ENCODE assay signal across 1 cellular context in the genomic region with DNA sequence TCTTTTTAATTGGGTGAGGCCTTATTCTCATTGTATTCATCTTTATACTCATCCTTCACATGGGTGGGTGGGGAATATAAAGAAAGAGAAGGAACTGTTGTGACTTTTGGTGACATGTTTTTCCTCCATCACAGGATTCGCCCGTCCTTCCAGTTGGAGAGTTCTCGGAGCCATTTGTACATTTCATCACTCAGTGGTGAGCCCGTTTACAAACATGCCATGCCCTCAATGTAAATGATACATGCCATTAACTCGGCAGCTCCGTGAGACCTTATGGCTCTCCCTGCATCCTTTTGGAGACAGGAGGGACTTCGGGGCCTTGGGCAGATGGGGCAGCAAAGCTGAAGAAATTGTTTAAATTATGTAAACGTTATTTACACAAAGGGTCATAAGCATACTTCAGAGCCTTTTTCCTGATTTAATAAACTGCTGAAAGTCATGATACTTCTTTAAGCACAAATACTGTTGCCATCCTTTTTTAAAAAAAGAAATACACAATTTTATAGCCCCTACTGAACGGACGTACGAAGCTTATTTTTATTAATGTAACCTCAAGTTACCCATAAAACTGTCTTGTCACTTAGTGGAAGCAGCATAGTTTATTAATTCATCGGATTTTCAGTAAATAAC.
TF ChIP-seq lines count a peak whose summit lies in the region.

No MANE protein-coding gene starts in this region.

TF ChIP-seq in HEK293, 187 proteins besides CTCF, POLR2A, EP300 and RAD21 (continued from another document):
- TF ChIP-seq, protein P1, sequence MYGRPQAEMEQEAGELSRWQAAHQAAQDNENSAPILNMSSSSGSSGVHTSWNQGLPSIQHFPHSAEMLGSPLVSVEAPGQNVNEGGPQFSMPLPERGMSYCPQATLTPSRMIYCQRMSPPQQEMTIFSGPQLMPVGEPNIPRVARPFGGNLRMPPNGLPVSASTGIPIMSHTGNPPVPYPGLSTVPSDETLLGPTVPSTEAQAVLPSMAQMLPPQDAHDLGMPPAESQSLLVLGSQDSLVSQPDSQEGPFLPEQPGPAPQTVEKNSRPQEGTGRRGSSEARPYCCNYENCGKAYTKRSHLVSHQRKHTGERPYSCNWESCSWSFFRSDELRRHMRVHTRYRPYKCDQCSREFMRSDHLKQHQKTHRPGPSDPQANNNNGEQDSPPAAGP (tag by site-specific recombination; IDR thresholded peaks at IDR 0.05) = peak; percentile 92
- no peak for TF ChIP-seq KLF7 (tag by site-specific recombination; IDR thresholded peaks at IDR 0.05; ENCODE audit: borderline replicate concordance)
- no peak for TF ChIP-seq KLF16 (tag by site-specific recombination; IDR thresholded peaks at IDR 0.05)
- TF ChIP-seq ZBTB17 (tag by site-specific recombination; IDR thresholded peaks at IDR 0.05) = peak; percentile 51
- TF ChIP-seq, protein P2, sequence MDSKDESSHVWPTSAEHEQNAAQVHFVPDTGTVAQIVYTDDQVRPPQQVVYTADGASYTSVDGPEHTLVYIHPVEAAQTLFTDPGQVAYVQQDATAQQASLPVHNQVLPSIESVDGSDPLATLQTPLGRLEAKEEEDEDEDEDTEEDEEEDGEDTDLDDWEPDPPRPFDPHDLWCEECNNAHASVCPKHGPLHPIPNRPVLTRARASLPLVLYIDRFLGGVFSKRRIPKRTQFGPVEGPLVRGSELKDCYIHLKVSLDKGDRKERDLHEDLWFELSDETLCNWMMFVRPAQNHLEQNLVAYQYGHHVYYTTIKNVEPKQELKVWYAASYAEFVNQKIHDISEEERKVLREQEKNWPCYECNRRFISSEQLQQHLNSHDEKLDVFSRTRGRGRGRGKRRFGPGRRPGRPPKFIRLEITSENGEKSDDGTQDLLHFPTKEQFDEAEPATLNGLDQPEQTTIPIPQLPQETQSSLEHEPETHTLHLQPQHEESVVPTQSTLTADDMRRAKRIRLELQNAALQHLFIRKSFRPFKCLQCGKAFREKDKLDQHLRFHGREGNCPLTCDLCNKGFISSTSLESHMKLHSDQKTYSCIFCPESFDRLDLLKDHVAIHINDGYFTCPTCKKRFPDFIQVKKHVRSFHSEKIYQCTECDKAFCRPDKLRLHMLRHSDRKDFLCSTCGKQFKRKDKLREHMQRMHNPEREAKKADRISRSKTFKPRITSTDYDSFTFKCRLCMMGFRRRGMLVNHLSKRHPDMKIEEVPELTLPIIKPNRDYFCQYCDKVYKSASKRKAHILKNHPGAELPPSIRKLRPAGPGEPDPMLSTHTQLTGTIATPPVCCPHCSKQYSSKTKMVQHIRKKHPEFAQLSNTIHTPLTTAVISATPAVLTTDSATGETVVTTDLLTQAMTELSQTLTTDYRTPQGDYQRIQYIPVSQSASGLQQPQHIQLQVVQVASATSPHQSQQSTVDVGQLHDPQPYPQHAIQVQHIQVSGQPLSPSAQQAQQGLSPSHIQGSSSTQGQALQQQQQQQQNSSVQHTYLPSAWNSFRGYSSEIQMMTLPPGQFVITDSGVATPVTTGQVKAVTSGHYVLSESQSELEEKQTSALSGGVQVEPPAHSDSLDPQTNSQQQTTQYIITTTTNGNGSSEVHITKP (tag by site-specific recombination; IDR thresholded peaks at IDR 0.05) = peak; percentile 44; the same call in 1 of the 2 replicates
- TF ChIP-seq ZNF24 (tag by site-specific recombination; IDR thresholded peaks at IDR 0.05) = 0 out of 2 replicates have a peak, but pooled peaks have one; percentile 34
- no peak for TF ChIP-seq ZNF132 (tag by site-specific recombination; IDR thresholded peaks at IDR 0.05; ENCODE audit: borderline replicate concordance)
- no peak for TF ChIP-seq ZNF621 (tag by site-specific recombination; IDR thresholded peaks at IDR 0.05)
- TF ChIP-seq GLI4 (tag by site-specific recombination; IDR thresholded peaks at IDR 0.05) = no peak
- TF ChIP-seq TSHZ1 (tag by site-specific recombination; IDR thresholded peaks at IDR 0.05; ENCODE audit: borderline replicate concordance) = 0 out of 2 replicates have a peak, but pooled peaks have one; percentile 17
- TF ChIP-seq, protein P3, sequence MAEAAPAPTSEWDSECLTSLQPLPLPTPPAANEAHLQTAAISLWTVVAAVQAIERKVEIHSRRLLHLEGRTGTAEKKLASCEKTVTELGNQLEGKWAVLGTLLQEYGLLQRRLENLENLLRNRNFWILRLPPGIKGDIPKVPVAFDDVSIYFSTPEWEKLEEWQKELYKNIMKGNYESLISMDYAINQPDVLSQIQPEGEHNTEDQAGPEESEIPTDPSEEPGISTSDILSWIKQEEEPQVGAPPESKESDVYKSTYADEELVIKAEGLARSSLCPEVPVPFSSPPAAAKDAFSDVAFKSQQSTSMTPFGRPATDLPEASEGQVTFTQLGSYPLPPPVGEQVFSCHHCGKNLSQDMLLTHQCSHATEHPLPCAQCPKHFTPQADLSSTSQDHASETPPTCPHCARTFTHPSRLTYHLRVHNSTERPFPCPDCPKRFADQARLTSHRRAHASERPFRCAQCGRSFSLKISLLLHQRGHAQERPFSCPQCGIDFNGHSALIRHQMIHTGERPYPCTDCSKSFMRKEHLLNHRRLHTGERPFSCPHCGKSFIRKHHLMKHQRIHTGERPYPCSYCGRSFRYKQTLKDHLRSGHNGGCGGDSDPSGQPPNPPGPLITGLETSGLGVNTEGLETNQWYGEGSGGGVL (tag by site-specific recombination; IDR thresholded peaks at IDR 0.05) = no peak
- no peak for TF ChIP-seq ZNF624 (tag by site-specific recombination; IDR thresholded peaks at IDR 0.05)
- TF ChIP-seq ZNF48 (tag by site-specific recombination; IDR thresholded peaks at IDR 0.05) = no peak
- TF ChIP-seq ZBTB11 (tag by site-specific recombination; conservative IDR thresholded peaks at IDR 0.05; ENCODE audit: low read depth) = no peak
- TF ChIP-seq, protein P4, sequence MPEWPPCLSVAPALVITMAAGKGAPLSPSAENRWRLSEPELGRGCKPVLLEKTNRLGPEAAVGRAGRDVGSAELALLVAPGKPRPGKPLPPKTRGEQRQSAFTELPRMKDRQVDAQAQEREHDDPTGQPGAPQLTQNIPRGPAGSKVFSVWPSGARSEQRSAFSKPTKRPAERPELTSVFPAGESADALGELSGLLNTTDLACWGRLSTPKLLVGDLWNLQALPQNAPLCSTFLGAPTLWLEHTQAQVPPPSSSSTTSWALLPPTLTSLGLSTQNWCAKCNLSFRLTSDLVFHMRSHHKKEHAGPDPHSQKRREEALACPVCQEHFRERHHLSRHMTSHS (tag by site-specific recombination; IDR thresholded peaks at IDR 0.05) = no peak
- no peak for TF ChIP-seq ZNF391 (tag by site-specific recombination; IDR thresholded peaks at IDR 0.05; ENCODE audit: borderline replicate concordance, low read depth)
